Comparison of ENCODE assay signal across 1 cellular context in the genomic region with DNA sequence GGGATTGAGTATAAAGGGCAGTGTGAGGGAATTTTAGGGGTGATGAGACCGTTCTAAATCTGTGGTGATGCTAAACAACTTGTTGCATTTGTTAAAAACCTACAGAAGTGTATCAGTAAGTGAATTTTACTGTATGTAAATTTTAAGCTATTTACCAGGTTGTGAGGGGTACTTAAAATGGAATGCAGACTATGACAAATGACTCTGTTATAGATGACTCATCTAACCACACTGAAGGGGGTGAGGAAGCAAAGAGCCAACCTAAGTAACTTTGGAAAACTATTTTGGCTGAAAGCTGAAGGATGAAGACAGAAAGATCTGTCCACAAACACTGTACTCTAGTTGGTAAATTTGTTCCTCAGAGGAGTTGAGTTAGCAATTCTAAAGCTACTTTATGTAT.
TF ChIP-seq lines count a peak whose summit lies in the region.

No MANE protein-coding gene starts in this region.

TF ChIP-seq in HepG2, 621 proteins besides CTCF, POLR2A, EP300 and RAD21:
- TF ChIP-seq FOXP4 (CRISPR knock-in tag; IDR thresholded peaks at IDR 0.05) (no peak), RFX3 (CRISPR knock-in tag; IDR thresholded peaks at IDR 0.05) (no peak), ZNF781 (CRISPR knock-in tag; IDR thresholded peaks at IDR 0.05; ENCODE audit: borderline replicate concordance, not compliant biosample characterization) (no peak), ZFY (CRISPR knock-in tag; IDR thresholded peaks at IDR 0.05) (no peak), ZNF484 (CRISPR knock-in tag; IDR thresholded peaks at IDR 0.05; ENCODE audit: borderline replicate concordance, low read depth) (no peak), IKZF1 (IDR thresholded peaks at IDR 0.05) (no peak), ZFAT (CRISPR knock-in tag; conservative IDR thresholded peaks at IDR 0.05) (no peak), BRD4 (CRISPR knock-in tag; IDR thresholded peaks at IDR 0.05) (no peak), ZNF652 (CRISPR knock-in tag; IDR thresholded peaks at IDR 0.05; ENCODE audit: borderline replicate concordance, low read depth) (no peak), PHF20 (CRISPR knock-in tag; IDR thresholded peaks at IDR 0.05) (no peak), KDM2A (CRISPR knock-in tag; IDR thresholded peaks at IDR 0.05; ENCODE audit: borderline replicate concordance, low read depth) (no peak)
TF ChIP-seq in HepG2: peak in this region for 0.
